In genomic region chr7:22419488-22419887, GRCh38 we compare ENCODE assay signal across 17 cellular contexts.
"Had no signal": no experiment of that assay in that cellular context is flagged by ENCODE, and none has a peak within 500 bp of the region (broad histone marks: within the 10 kb centered on the region; RNA-seq: fewer than 3 reads in every experiment).

No MANE protein-coding gene starts in this region.

- H3K27me3 ChIP-seq: neural progenitor cell, pancreas, upper lobe of right lung had no signal

- H3K4me2 ChIP-seq: neural progenitor cell had no signal

- H3K9ac ChIP-seq: neural progenitor cell had no signal

- DNase-seq: activated CD4-positive, alpha-beta T cell treated with anti-CD3 and anti-CD28 coated beads, Interleukin-2, amount 50 U/mL, for 4 hours; activated effector memory CD4-positive, alpha-beta T cell treated with anti-CD3 and anti-CD28 coated beads, Interleukin-2, amount 50 U/mL, for 16 hours; activated T-cell treated with anti-CD3 and anti-CD28 coated beads, Interleukin-2, amount 50 U/mL, for 1 hour; amniotic stem cell; cortex of kidney; effector CD8-positive, alpha-beta T cell; erythroblast; hippocampal formation; kidney glomerular epithelial cell; lower lobe of right lung; pancreas; stimulated activated CD4-positive, alpha-beta T cell treated with anti-CD3 and anti-CD28 coated beads, Interleukin-15, amount 100 ng/mL, for 24 hours; stimulated activated CD4-positive, alpha-beta T cell treated with anti-CD3 and anti-CD28 coated beads, Interleukin-4, amount 100 ng/mL, for 24 hours; upper lobe of right lung had no signal

- H3K27ac ChIP-seq: lower lobe of right lung, neural progenitor cell, pancreas, upper lobe of right lung had no signal

- FAIRE-seq: pancreas had no signal

- H3K4me3 ChIP-seq: lower lobe of right lung, neural progenitor cell, pancreas, upper lobe of right lung had no signal

- H3K36me3 ChIP-seq: lower lobe of right lung, neural progenitor cell, pancreas, upper lobe of right lung had no signal

- H3K9me3 ChIP-seq: lower lobe of right lung, pancreas, upper lobe of right lung had no signal

- ATAC-seq: activated CD4-positive, CD25-positive, alpha-beta regulatory T cell treated with anti-CD3 and anti-CD28 coated beads, Interleukin-2, amount 50 U/mL, for 24 hours; activated naive CD4-positive, alpha-beta T cell treated with anti-CD3 and anti-CD28 coated beads, Interleukin-2, amount 50 U/mL, for 72 hours; lower lobe of right lung; pancreas; upper lobe of right lung had no signal

- H2AFZ ChIP-seq: neural progenitor cell had no signal

- H3K4me1 ChIP-seq: lower lobe of right lung, neural progenitor cell, pancreas, upper lobe of right lung had no signal
